Comparison of ENCODE assay signal across 11 cellular contexts in genomic region chr16:10879681-10880589, GRCh38. TPM values are rescaled to one million over a fixed set of nuclear protein-coding genes. Genes with fewer than 3 reads are reported as not detected.
DNase-seq lines count a peak whose midpoint lies in the region; ATAC-seq, FAIRE-seq and TF ChIP-seq lines count a peak whose summit lies in the region.
"Had no signal": no experiment of that assay in that cellular context is flagged by ENCODE, and none has a peak within 500 bp of the region (broad histone marks: within the 10 kb centered on the region; RNA-seq: fewer than 3 reads in every experiment).

No MANE protein-coding gene starts in this region.

- no peak overlapping the region for H4K8ac ChIP-seq in neuronal stem cell (ENCODE audit: low read depth, low read length)

- H3K27ac ChIP-seq in GM23338 (ENCODE audit: low read depth) (no peak overlapping the region), coronary artery (peak overlapping the region in 1 of 2 donors; percentile 59), neuronal stem cell (replicated peaks; ENCODE audit: low read length) (no peak overlapping the region)

- no peak overlapping the region for H2BK12ac ChIP-seq in neuronal stem cell (ENCODE audit: low read length)

- H3K4me2 ChIP-seq in GM23338: peak overlapping the region; percentile 83
- H3K4me2 ChIP-seq in neuronal stem cell (ENCODE audit: insufficient read depth, low read length, poor library complexity, severe bottlenecking): no peak overlapping the region

- H2AFZ ChIP-seq in GM23338 (peak overlapping the region; percentile 96), neuronal stem cell (ENCODE audit: low read length) (no peak overlapping the region)

- H3F3A ChIP-seq in GM23338 (replicated peaks; ENCODE audit: low read depth): no peaks in the 10 kb centered on the region

- H4K20me1 ChIP-seq in GM23338 (replicated peaks; ENCODE audit: insufficient read depth): no peaks in the 10 kb centered on the region

- ATAC-seq in GM23338 (no peak), GM21423 (IDR thresholded peaks at IDR 0.05; ENCODE audit: unreplicated experiment) (no peak)
- no peak for ATAC-seq in natural killer cell treated with Interleukin-12 subunit alpha and Interleukin-12 subunit beta and Interleukin-15 and Interleukin-18, amount 100 ng/mL, for 72 hours

- H3K27ac Mint-ChIP-seq in CD14-positive monocyte: peak overlapping the region; percentile 91 to 97 (median 95)
- no peak overlapping the region for H3K27ac Mint-ChIP-seq in GM23338
- H3K27ac Mint-ChIP-seq in natural killer cell treated with Interleukin-12 subunit alpha and Interleukin-12 subunit beta and Interleukin-15 and Interleukin-18, amount 100 ng/mL, for 72 hours: peak overlapping the region in 1 of 2 donors; percentile 81

- no peak overlapping the region for H4K91ac ChIP-seq in neuronal stem cell (ENCODE audit: low read depth, low read length, poor library complexity)

- no peak for DNase-seq in CD14-positive monocyte (ENCODE audit: low spot score)
- no peak for DNase-seq in GM23338 (ENCODE audit: low spot score)
- DNase-seq in coronary artery (ENCODE audit: low spot score): no peak
- no peak for DNase-seq in natural killer cell treated with Interleukin-12 subunit alpha and Interleukin-12 subunit beta and Interleukin-15 and Interleukin-18, amount 100 ng/mL, for 72 hours (ENCODE audit: low spot score)
- DNase-seq in NCI-H524 treated with DMSO at 0.1 percent for 48 hours (lab: John Stamatoyannopoulos, UW): no peak
- no peak for DNase-seq in D721Med (ENCODE audit: insufficient read length, low spot score)
- no peak for DNase-seq in neuronal stem cell (ENCODE audit: low spot score)
- DNase-seq: HCEC 1CT, IMR-90 had no signal

- H3K9ac ChIP-seq in neuronal stem cell (ENCODE audit: low read depth, low read length, poor library complexity): no peak overlapping the region

- H3K27me3 Mint-ChIP-seq in CD14-positive monocyte (ENCODE audit: low read depth in 3 of 3) (peaks cover 0 to 2% (median 0%) of the 10 kb centered on the region in 3 donors), GM23338 (ENCODE audit: insufficient read depth, low read depth, poor library complexity) (peaks cover 31% of the 10 kb centered on the region)
- peaks cover 0 to 5% of the 10 kb centered on the region in 2 donors for H3K27me3 Mint-ChIP-seq in natural killer cell treated with Interleukin-12 subunit alpha and Interleukin-12 subunit beta and Interleukin-15 and Interleukin-18, amount 100 ng/mL, for 72 hours

- intact Hi-C loops in CD14-positive monocyte (cut with micrococcal nuclease): loop anchor here (2.0 to 5.0 kb wide), 4 partner anchors 15 to 128 kb away; no protein-coding TSS in a partner anchor

- no peak overlapping the region for H3K14ac ChIP-seq in neuronal stem cell (ENCODE audit: low read length)

- H3K4me1 ChIP-seq in GM23338 (ENCODE audit: insufficient read depth) (peaks cover 12% of the 10 kb centered on the region), neuronal stem cell (ENCODE audit: control insufficient read depth in 2 of 2, insufficient read depth in 1 of 2, low read depth in 1 of 2, low read length in 2 of 2) (no peaks in the 10 kb centered on the region)

- H3K18ac ChIP-seq in neuronal stem cell (ENCODE audit: low read length): no peak overlapping the region

- H2BK15ac ChIP-seq in neuronal stem cell (ENCODE audit: low read length): no peak overlapping the region

- H3K36me3 Mint-ChIP-seq in CD14-positive monocyte (peaks cover 30 to 31% of the 10 kb centered on the region in 2 donors), GM23338 (ENCODE audit: low read depth) (no peaks in the 10 kb centered on the region)
- no peaks in the 10 kb centered on the region for H3K36me3 Mint-ChIP-seq in natural killer cell treated with Interleukin-12 subunit alpha and Interleukin-12 subunit beta and Interleukin-15 and Interleukin-18, amount 100 ng/mL, for 72 hours

- H3K36me3 ChIP-seq in GM23338 (ENCODE audit: insufficient read depth) (no peaks in the 10 kb centered on the region), neuronal stem cell (replicated peaks in 1 of 2; ENCODE audit: control insufficient read depth in 2 of 2, insufficient read depth in 2 of 2, low read length in 2 of 2) (no peaks in the 10 kb centered on the region)

- H3K9me2 ChIP-seq in GM23338 (ENCODE audit: insufficient read depth): no peaks in the 10 kb centered on the region

- TF ChIP-seq CTCF in CD14-positive monocyte (IDR thresholded peaks at IDR 0.05) (no peak), GM23338 (conservative IDR thresholded peaks at IDR 0.05; ENCODE audit: low read depth in 2 of 2) (no peak; a peak in 1 of 4 replicates), coronary artery (IDR thresholded peaks at IDR 0.05) (no peak), D721Med (IDR thresholded peaks at IDR 0.05; ENCODE audit: insufficient read depth, missing control alignments) (no peak)

- H3K23ac ChIP-seq in neuronal stem cell (ENCODE audit: low read depth, low read length, poor library complexity): no peak overlapping the region

- H2AK5ac ChIP-seq in neuronal stem cell (ENCODE audit: low read depth, low read length): no peak overlapping the region

- H3K4me1 Mint-ChIP-seq in CD14-positive monocyte (peaks cover 86% of the 10 kb centered on the region), GM23338 (peaks cover 19% of the 10 kb centered on the region)
- H3K4me1 Mint-ChIP-seq in natural killer cell treated with Interleukin-12 subunit alpha and Interleukin-12 subunit beta and Interleukin-15 and Interleukin-18, amount 100 ng/mL, for 72 hours (ENCODE audit: low read depth in 2 of 2): peaks cover 54 to 71% of the 10 kb centered on the region in 2 donors

- H3K4me3 Mint-ChIP-seq in CD14-positive monocyte (peak overlapping the region; percentile 93 to 97), GM23338 (peak overlapping the region; percentile 70)
- peak overlapping the region; percentile 83 for H3K4me3 Mint-ChIP-seq in natural killer cell treated with Interleukin-12 subunit alpha and Interleukin-12 subunit beta and Interleukin-15 and Interleukin-18, amount 100 ng/mL, for 72 hours

- H3K79me1 ChIP-seq in neuronal stem cell (ENCODE audit: low read depth, low read length): no peaks in the 10 kb centered on the region

- H3K79me2 ChIP-seq in GM23338 (replicated peaks; ENCODE audit: insufficient read depth): no peaks in the 10 kb centered on the region

- H3K9me3 ChIP-seq in neuronal stem cell (replicated peaks in 1 of 2; ENCODE audit: control insufficient read depth in 2 of 2, insufficient read depth in 1 of 2, low read depth in 1 of 2, low read length in 2 of 2): no peaks in the 10 kb centered on the region

- no CpG with 5 or more reads among the region's 21 CpGs for WGBS in neuronal stem cell (ENCODE audit: extremely low coverage in 2 of 2, insufficient read length in 2 of 2, insufficient replicate concordance in 1 of 2), 2 donors

- H2BK5ac ChIP-seq in neuronal stem cell (ENCODE audit: low read length): no peak overlapping the region

- peaks cover 44% of the 10 kb centered on the region for H3K27me3 ChIP-seq in GM23338 (ENCODE audit: insufficient read depth)
- H3K27me3 ChIP-seq in neuronal stem cell (ENCODE audit: control insufficient read depth in 3 of 3, insufficient read depth in 3 of 3, low read depth in 1 of 3, low read length in 3 of 3): peaks cover 0 to 52% (median 27%) of the 10 kb centered on the region in 3 experiments

- FAIRE-seq in D721Med (lab: Jason Lieb, UNC): no peak

- no peak overlapping the region for H2BK120ac ChIP-seq in neuronal stem cell (ENCODE audit: low read depth, low read length)

- H3K9me3 Mint-ChIP-seq in CD14-positive monocyte: peaks cover 0 to 3% (median 0%) of the 10 kb centered on the region in 7 donors
- peaks cover 8% of the 10 kb centered on the region; the same call in 1 of the 3 replicates for H3K9me3 Mint-ChIP-seq in GM23338
- H3K9me3 Mint-ChIP-seq in natural killer cell treated with Interleukin-12 subunit alpha and Interleukin-12 subunit beta and Interleukin-15 and Interleukin-18, amount 100 ng/mL, for 72 hours: no peaks in the 10 kb centered on the region

- no peak overlapping the region for H3K4ac ChIP-seq in neuronal stem cell (ENCODE audit: low read length)

- H3K4me3 ChIP-seq in GM23338 (peak overlapping the region; percentile 66), coronary artery (peak overlapping the region; percentile 81), neuronal stem cell (ENCODE audit: low read length in 2 of 2) (no peak overlapping the region)

TF ChIP-seq in GM23338, 12 proteins besides CTCF, POLR2A, EP300 and RAD21:
- TF ChIP-seq CREB1 (CRISPR knock-in tag; IDR thresholded peaks at IDR 0.05; ENCODE audit: low read depth): no peak
- peak; percentile 10 for TF ChIP-seq EZH2 (IDR thresholded peaks at IDR 0.05; ENCODE audit: low read depth, unreplicated experiment)

RNA-seq across cellular contexts. Expression of gene CIITA, which starts 2.9 kb away (rescaled TPM):
- polyA plus RNA-seq in CD14-positive monocyte (10 to 100 TPM; 15.6 to 22.1 TPM), GM23338 (2016; fragmentation: Nextera tagmentation; extraction: Ambion mirVana) (0.57 and 1.2 TPM in 2 replicates)
- 0.10 TPM in 1 of 2 replicates, not detected in the other for total RNA-seq in GM23338 (2014; rRNA removed; shearing (Covaris generic))
- total RNA-seq in natural killer cell treated with Interleukin-12 subunit alpha and Interleukin-12 subunit beta and Interleukin-15 and Interleukin-18, amount 100 ng/mL, for 72 hours: 100 to 1,000 TPM in 1 of 2 donors, 10 to 100 TPM in 1; 13.3 to 104 TPM
- not detected for polyA plus RNA-seq in neuronal stem cell (2013, experiment 1 of 2)
- not detected for polyA plus RNA-seq in neuronal stem cell (2013, experiment 2 of 2)
- total RNA-seq: IMR-90 had no signal
- polyA plus RNA-seq: neural cell had no signal

Comparison
In these comparisons a context has a peak if more than half of its experiments do, and no peak if none do; other contexts are left out.
1. H3K4me3 ChIP-seq: peak in GM23338 (single experiment) and coronary artery (single experiment); none in neuronal stem cell (0 of 2).
2. RNA of gene CIITA, which starts 2.9 kb away (total RNA-seq): 13.3 to 104 TPM in natural killer cell treated with Interleukin-12 subunit alpha and Interleukin-12 subunit beta and Interleukin-15 and Interleukin-18, amount 100 ng/mL, for 72 hours; 0.10 TPM in GM23338; every median in the first group is over 10 times any median in the second.
3. Peak in every context shown above with its lines, with median percentiles within 50 percentile points of each other: H3K4me3 Mint-ChIP-seq.